25 cellular contexts compared by ENCODE assay signal in the genomic region with DNA sequence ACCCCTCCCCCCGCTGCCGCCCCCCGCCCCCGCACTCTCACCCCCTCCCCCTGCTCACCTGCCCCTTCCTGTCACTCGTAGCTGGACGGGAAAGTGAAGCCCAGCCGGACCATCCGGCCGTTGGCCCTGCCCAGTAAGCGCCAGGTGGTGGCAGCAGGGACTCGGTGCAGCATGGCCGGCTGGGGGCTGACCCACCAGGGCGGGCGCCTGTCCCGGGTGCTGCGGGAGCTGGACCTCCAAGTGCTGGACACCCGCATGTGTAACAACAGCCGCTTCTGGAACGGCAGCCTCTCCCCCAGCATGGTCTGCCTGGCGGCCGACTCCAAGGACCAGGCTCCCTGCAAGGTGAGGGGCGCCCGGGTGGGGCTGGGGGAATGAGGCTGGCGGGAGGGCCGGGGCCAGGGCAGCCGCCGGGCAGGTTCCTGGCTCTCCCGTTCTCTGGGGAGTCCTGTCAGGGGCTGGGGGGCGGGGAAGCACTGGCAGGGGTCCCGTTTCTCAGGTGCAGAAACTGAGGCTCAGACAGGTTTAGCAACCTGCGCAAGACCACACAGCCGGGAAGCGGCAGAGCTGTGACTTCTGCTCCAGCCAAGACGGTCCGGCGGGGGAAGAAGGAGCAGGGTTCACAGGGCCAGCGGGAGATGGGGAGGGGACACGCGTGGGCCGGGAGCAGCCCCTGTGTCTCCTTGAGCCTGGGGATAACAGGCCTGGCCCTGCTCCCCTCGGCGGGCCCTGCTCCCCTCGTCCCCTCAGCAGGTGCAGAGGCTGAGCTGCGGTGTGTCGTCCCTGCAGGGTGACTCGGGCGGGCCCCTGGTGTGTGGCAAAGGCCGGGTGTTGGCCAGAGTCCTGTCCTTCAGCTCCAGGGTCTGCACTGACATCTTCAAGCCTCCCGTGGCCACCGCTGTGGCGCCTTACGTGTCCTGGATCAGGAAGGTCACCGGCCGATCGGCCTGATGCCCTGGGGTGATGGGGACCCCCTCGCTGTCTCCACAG. TPM values are rescaled to one million over a fixed set of nuclear protein-coding genes. Genes with fewer than 3 reads are reported as not detected.
DNase-seq lines count a peak whose midpoint lies in the region; ATAC-seq, FAIRE-seq and TF ChIP-seq lines count a peak whose summit lies in the region.
"Had no signal": no experiment of that assay in that cellular context is flagged by ENCODE, and none has a peak within 500 bp of the region (broad histone marks: within the 10 kb centered on the region; RNA-seq: fewer than 3 reads in every experiment).

No MANE protein-coding gene starts in this region.

- H3K4me3 ChIP-seq in MG63: no peak overlapping the region
- H3K4me3 ChIP-seq: BLaER1, esophagus muscularis mucosa, right atrium auricular region, SJCRH30, tibial nerve had no signal

- no peak for ATAC-seq in HG02610 (IDR thresholded peaks at IDR 0.05; ENCODE audit: unreplicated experiment)

- FAIRE-seq in RCC 7860 (lab: Jason Lieb, UNC): no peak
- FAIRE-seq: endometrium, GM12892, keratinocyte had no signal

- no peaks in the 10 kb centered on the region for H3K9me3 ChIP-seq in MG63
- H3K9me3 ChIP-seq: BLaER1, esophagus muscularis mucosa, right atrium auricular region, SJCRH30, tibial nerve had no signal

- H3K36me3 ChIP-seq in MG63: no peaks in the 10 kb centered on the region
- H3K36me3 ChIP-seq: BLaER1, esophagus muscularis mucosa, right atrium auricular region, SJCRH30, tibial nerve had no signal

- TF ChIP-seq EP300 in Ishikawa (IDR thresholded peaks at IDR 0.05; ENCODE audit: borderline replicate concordance): no peak

- DNase-seq in AG08396 (ENCODE audit: low spot score): peak; percentile 40
- DNase-seq in left kidney (ENCODE audit: low read depth, low spot score): peak; percentile 35
- no peak for DNase-seq in MG63
- DNase-seq in RCC 7860 (ENCODE audit: low spot score): no peak
- DNase-seq: activated CD8-positive, alpha-beta memory T cell treated with anti-CD3 and anti-CD28 coated beads for 24 hours; activated T-cell treated with anti-CD3 and anti-CD28 coated beads for 4 hours; amniotic stem cell; DMS153; Karpas-422; NCI-H1417 treated with DMSO at 0.1 percent for 48 hours; NCI-H2081 treated with DMSO at 0.1 percent for 48 hours; NCI-H226; NCI-H774; stimulated activated CD4-positive, alpha-beta T cell treated with anti-CD3 and anti-CD28 coated beads, Interleukin-2, amount 100 ng/mL, for 24 hours; stimulated activated CD8-positive, alpha-beta memory T cell treated with anti-CD3 and anti-CD28 coated beads, Interleukin-4, amount 100 ng/mL, for 48 hours had no signal

- peak; percentile 36; the same call in 1 of the 2 replicates for TF ChIP-seq RAD21 in Ishikawa (IDR thresholded peaks at IDR 0.05; ENCODE audit: low read depth)

- H3K27me3 ChIP-seq in MG63: no peaks in the 10 kb centered on the region
- H3K27me3 ChIP-seq: BLaER1, right atrium auricular region, SJCRH30, tibial nerve had no signal

TF ChIP-seq in Ishikawa, 13 proteins besides CTCF, POLR2A, EP300 and RAD21:
- TF ChIP-seq ZBTB7A (IDR thresholded peaks at IDR 0.05; ENCODE audit: low read depth) (no peak), YY1 (IDR thresholded peaks at IDR 0.05; ENCODE audit: low read depth) (no peak), FOXM1 (IDR thresholded peaks at IDR 0.05; ENCODE audit: borderline replicate concordance, low read depth) (no peak), TCF12 (IDR thresholded peaks at IDR 0.05; ENCODE audit: low read depth) (no peak), NFIC (IDR thresholded peaks at IDR 0.05) (no peak), TAF1 (IDR thresholded peaks at IDR 0.05; ENCODE audit: low read depth) (no peak), CREB1 (IDR thresholded peaks at IDR 0.05; ENCODE audit: low read depth) (no peak), CEBPB (IDR thresholded peaks at IDR 0.05) (no peak), TEAD4 (IDR thresholded peaks at IDR 0.05) (no peak), EGR1 (IDR thresholded peaks at IDR 0.05) (no peak)
- TF ChIP-seq, protein P1, sequence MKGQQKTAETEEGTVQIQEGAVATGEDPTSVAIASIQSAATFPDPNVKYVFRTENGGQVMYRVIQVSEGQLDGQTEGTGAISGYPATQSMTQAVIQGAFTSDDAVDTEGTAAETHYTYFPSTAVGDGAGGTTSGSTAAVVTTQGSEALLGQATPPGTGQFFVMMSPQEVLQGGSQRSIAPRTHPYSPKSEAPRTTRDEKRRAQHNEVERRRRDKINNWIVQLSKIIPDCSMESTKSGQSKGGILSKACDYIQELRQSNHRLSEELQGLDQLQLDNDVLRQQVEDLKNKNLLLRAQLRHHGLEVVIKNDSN (IDR thresholded peaks at IDR 0.05): no peak
- TF ChIP-seq, protein P2, sequence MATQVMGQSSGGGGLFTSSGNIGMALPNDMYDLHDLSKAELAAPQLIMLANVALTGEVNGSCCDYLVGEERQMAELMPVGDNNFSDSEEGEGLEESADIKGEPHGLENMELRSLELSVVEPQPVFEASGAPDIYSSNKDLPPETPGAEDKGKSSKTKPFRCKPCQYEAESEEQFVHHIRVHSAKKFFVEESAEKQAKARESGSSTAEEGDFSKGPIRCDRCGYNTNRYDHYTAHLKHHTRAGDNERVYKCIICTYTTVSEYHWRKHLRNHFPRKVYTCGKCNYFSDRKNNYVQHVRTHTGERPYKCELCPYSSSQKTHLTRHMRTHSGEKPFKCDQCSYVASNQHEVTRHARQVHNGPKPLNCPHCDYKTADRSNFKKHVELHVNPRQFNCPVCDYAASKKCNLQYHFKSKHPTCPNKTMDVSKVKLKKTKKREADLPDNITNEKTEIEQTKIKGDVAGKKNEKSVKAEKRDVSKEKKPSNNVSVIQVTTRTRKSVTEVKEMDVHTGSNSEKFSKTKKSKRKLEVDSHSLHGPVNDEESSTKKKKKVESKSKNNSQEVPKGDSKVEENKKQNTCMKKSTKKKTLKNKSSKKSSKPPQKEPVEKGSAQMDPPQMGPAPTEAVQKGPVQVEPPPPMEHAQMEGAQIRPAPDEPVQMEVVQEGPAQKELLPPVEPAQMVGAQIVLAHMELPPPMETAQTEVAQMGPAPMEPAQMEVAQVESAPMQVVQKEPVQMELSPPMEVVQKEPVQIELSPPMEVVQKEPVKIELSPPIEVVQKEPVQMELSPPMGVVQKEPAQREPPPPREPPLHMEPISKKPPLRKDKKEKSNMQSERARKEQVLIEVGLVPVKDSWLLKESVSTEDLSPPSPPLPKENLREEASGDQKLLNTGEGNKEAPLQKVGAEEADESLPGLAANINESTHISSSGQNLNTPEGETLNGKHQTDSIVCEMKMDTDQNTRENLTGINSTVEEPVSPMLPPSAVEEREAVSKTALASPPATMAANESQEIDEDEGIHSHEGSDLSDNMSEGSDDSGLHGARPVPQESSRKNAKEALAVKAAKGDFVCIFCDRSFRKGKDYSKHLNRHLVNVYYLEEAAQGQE (IDR thresholded peaks at IDR 0.05; ENCODE audit: low read depth): no peak
- TF ChIP-seq, protein P3, sequence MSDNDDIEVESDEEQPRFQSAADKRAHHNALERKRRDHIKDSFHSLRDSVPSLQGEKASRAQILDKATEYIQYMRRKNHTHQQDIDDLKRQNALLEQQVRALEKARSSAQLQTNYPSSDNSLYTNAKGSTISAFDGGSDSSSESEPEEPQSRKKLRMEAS (IDR thresholded peaks at IDR 0.05): no peak

RNA-seq across cellular contexts. Expression of a gene that starts 5.3 kb away (rescaled TPM):
- total RNA-seq in MG63 (2014; rRNA removed; shearing (Covaris generic); ENCODE audit: low replicate concordance): not detected in 2 replicates
- total RNA-seq: SJCRH30 had no signal

RNA-seq across cellular contexts. Expression of a gene that starts 17.6 kb away (rescaled TPM):
- 46.3 and 76.3 TPM in 2 replicates for total RNA-seq in MG63 (2014; rRNA removed; shearing (Covaris generic); ENCODE audit: low replicate concordance)

RNA-seq across cellular contexts. Expression of a gene that starts 23.3 kb away (rescaled TPM):
- 222 and 323 TPM in 2 replicates for total RNA-seq in MG63 (2014; rRNA removed; shearing (Covaris generic); ENCODE audit: low replicate concordance)

RNA-seq across cellular contexts. Expression of a gene that starts 40.5 kb away (rescaled TPM):
- total RNA-seq in MG63 (2014; rRNA removed; shearing (Covaris generic); ENCODE audit: low replicate concordance): 0.46 TPM in 1 of 2 replicates, not detected in the other

RNA-seq across cellular contexts. Expression of a gene that starts 41.8 kb away (rescaled TPM):
- 22.6 and 27.7 TPM in 2 replicates for total RNA-seq in MG63 (2014; rRNA removed; shearing (Covaris generic); ENCODE audit: low replicate concordance)

Comparison
In these comparisons a context has a peak if more than half of its experiments do, and no peak if none do; other contexts are left out.
1. DNase-seq: peak in AG08396 (single experiment) and left kidney (single experiment); none in MG63 (single experiment) and RCC 7860 (single experiment).